In the genomic region with DNA sequence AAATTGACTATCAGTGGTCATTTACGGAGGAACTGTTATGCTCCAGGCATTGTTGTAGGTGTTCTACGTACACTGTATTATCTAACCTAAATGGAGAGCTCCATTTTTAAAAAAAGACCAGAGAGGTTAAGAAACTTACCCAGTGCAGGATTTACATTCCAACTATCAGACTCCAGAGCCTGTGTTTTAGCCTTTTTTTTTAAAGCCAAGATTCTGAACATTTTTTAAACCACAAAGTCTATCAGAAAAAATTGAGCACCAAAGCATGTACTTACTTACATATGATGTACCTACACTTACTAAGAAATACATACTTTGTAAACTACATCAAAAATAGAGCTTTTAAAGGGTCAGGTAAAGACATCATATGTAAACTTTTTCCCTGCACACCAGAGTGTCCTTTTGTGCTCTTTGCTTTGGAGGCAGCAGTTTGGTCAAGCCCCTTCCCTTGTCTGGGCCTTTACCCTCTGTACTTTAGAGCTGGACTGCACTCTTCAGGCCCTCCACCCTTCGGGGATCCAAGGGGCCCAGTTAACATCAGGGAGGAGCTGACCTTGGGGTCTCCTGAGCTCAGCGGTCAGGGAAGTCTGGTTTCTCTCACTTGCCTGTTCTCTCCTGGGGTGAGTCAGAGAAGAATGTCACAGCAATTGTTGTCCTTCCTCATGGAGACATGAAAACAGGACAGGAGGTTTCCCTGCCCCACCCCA, we compare ENCODE assay signal across 14 cellular contexts. TPM values are rescaled to one million over a fixed set of nuclear protein-coding genes. Genes with fewer than 3 reads are reported as not detected.
DNase-seq lines count a peak whose midpoint lies in the region; ATAC-seq and TF ChIP-seq lines count a peak whose summit lies in the region.
"Had no signal": no experiment of that assay in that cellular context is flagged by ENCODE, and none has a peak within 500 bp of the region (broad histone marks: within the 10 kb centered on the region; RNA-seq: fewer than 3 reads in every experiment).

No MANE protein-coding gene starts in this region.

- TF ChIP-seq POLR2A in heart left ventricle (IDR thresholded peaks at IDR 0.05) = no peak

- no peaks in the 10 kb centered on the region for H3K27me3 ChIP-seq in heart left ventricle
- H3K27me3 ChIP-seq: neural progenitor cell had no signal

- ATAC-seq in heart left ventricle (peak in 3 of 4 donors; percentile 78 to 80 (median 79)), HG03025 (IDR thresholded peaks at IDR 0.05; ENCODE audit: low FRiP score, unreplicated experiment) (no peak)
- ATAC-seq: CD8-positive, alpha-beta T cell had no signal

- peaks cover 2% of the 10 kb centered on the region for H3K27me3 Mint-ChIP-seq in HFFc6 (ENCODE audit: insufficient read depth)
- no peaks in the 10 kb centered on the region for H3K27me3 Mint-ChIP-seq in osteocyte (ENCODE audit: unreplicated experiment)

- H3K9me3 Mint-ChIP-seq in HFFc6 (no peaks in the 10 kb centered on the region), osteocyte (ENCODE audit: unreplicated experiment) (no peaks in the 10 kb centered on the region)
- H3K9me3 Mint-ChIP-seq: CD8-positive, alpha-beta T cell; central memory CD8-positive, alpha-beta T cell; neural progenitor cell had no signal

- no peak overlapping the region for H3K4me3 ChIP-seq in heart left ventricle
- H3K4me3 ChIP-seq: neural progenitor cell had no signal

- intact Hi-C loops in heart left ventricle (cut with DNase I) = no loop called here

- H3K36me3 Mint-ChIP-seq in HFFc6 (ENCODE audit: low read depth) = peaks cover 56% of the 10 kb centered on the region
- H3K36me3 Mint-ChIP-seq in osteocyte (ENCODE audit: unreplicated experiment) = peaks cover 66% of the 10 kb centered on the region
- H3K36me3 Mint-ChIP-seq: CD8-positive, alpha-beta T cell had no signal

- H3K4me1 ChIP-seq in heart left ventricle = peaks cover 0 to 11% (median 0%) of the 10 kb centered on the region in 12 donors
- H3K4me1 ChIP-seq: neural progenitor cell had no signal

- H3K27ac Mint-ChIP-seq in HFFc6 (peak overlapping the region; percentile 11; the same call in 1 of the 2 replicates), osteocyte (ENCODE audit: unreplicated experiment) (peak overlapping the region; percentile 21)
- H3K27ac Mint-ChIP-seq: CD8-positive, alpha-beta T cell; neural progenitor cell had no signal

- H3K27ac ChIP-seq in heart left ventricle = no peak overlapping the region
- H3K27ac ChIP-seq: neural progenitor cell had no signal

- 46 to 51% (median 47%) methylated on average over 4 of the region's 4 CpGs for WGBS in heart left ventricle, 4 donors

- H3K4me3 Mint-ChIP-seq in HFFc6 (no peak overlapping the region), osteocyte (ENCODE audit: unreplicated experiment) (no peak overlapping the region)
- H3K4me3 Mint-ChIP-seq: CD8-positive, alpha-beta T cell; central memory CD8-positive, alpha-beta T cell; neural progenitor cell had no signal

- DNase-seq in HFFc6 (no peak), astrocyte of the hippocampus (ENCODE audit: low read depth, low spot score) (peak; percentile 33), heart left ventricle (no peak), osteocyte (ENCODE audit: extremely low spot score, unreplicated experiment) (no peak), retina (no peak)
- no peak for DNase-seq in stimulated activated naive CD4-positive, alpha-beta T cell treated with Interleukin-2 at 50 U/mL for 16 hours (lab: John Stamatoyannopoulos, UW)
- DNase-seq: CD8-positive, alpha-beta T cell; effector memory CD4-positive, alpha-beta T cell; Karpas-422; NCI-H1048; NCI-H2029 treated with DMSO at 0.1 percent for 48 hours had no signal

- H3K9me3 ChIP-seq in heart left ventricle = no peaks in the 10 kb centered on the region

- H3K4me1 Mint-ChIP-seq in HFFc6 (ENCODE audit: low read depth) = peaks cover 38% of the 10 kb centered on the region
- H3K4me1 Mint-ChIP-seq in osteocyte (ENCODE audit: unreplicated experiment) = peaks cover 20% of the 10 kb centered on the region
- H3K4me1 Mint-ChIP-seq: central memory CD8-positive, alpha-beta T cell; neural progenitor cell had no signal

- H3K36me3 ChIP-seq in heart left ventricle = peaks cover 0 to 96% (median 65%) of the 10 kb centered on the region in 9 donors
- H3K36me3 ChIP-seq: neural progenitor cell had no signal

- TF ChIP-seq CTCF in HFFc6 (IDR thresholded peaks at IDR 0.05) = no peak
- no peak for TF ChIP-seq CTCF in heart left ventricle (IDR thresholded peaks at IDR 0.05)
- TF ChIP-seq CTCF in osteocyte (IDR thresholded peaks at IDR 0.05) = no peak

RNA-seq across cellular contexts. Expression of a gene that starts 58.4 kb away (rescaled TPM):
- total RNA-seq in HFFc6 (2021; fragmentation: NEBNext Ultra II Directional; extraction: Animal tissue kit (Norgen Biotek cat#: 25700)) = 100 to 1,000 TPM; 205 to 238 (median 225) TPM
- total RNA-seq in heart left ventricle = 100 to 1,000 TPM in 6 of 9 donors, 10 to 100 TPM in 3; 26.5 to 163 (median 104) TPM
- polyA plus RNA-seq in heart left ventricle = 100 to 1,000 TPM in 1 of 2 donors, 10 to 100 TPM in 1; 85.6 to 165 TPM
- total RNA-seq in osteocyte = 91.8 and 98.0 TPM in 2 replicates

RNA-seq across cellular contexts. Expression of a gene that starts 58.5 kb away (rescaled TPM):
- total RNA-seq in HFFc6 (2021; fragmentation: NEBNext Ultra II Directional; extraction: Animal tissue kit (Norgen Biotek cat#: 25700)) = 10 to 100 TPM; 40.6 to 49.8 (median 44.5) TPM
- total RNA-seq in heart left ventricle (10 to 100 TPM; 13.8 to 27.5 (median 18.3) TPM), osteocyte (27.7 and 28.8 TPM in 2 replicates)
- polyA plus RNA-seq in heart left ventricle = 10 to 100 TPM; 12.0 to 21.9 TPM
